ENCODE assay signal across 8 cellular contexts in genomic region chr11:113773416-113774173, GRCh38. TPM values are rescaled to one million over a fixed set of nuclear protein-coding genes. Genes with fewer than 3 reads are reported as not detected.
A peak's percentile ranks its signal among the peaks of the same experiment; 100 is the strongest.
DNase-seq lines count a peak whose midpoint lies in the region; ATAC-seq and TF ChIP-seq lines count a peak whose summit lies in the region.

ZW10 (minus strand) TSS chr11:113773692; CDS start chr11:113773666, 26 bp downstream.

- H3K27me3 ChIP-seq in lung (ENCODE audit: control insufficient read depth, insufficient read depth) = no peaks in the 10 kb centered on the region

- TF ChIP-seq CTCF in GM20000 (IDR thresholded peaks at IDR 0.05; ENCODE audit: extremely low read depth, missing control alignments) (peak; percentile 54), lung (IDR thresholded peaks at IDR 0.05; ENCODE audit: control extremely low read depth, extremely low read depth) (peak; percentile 53)

- ATAC-seq in lung (ENCODE audit: insufficient read depth, low FRiP score) = peak; percentile 99

- H3K27ac ChIP-seq in lung (ENCODE audit: low read depth in 1 of 2, low read length in 1 of 2) = peak within 1 kb of the TSS; percentile 67 to 85

- peaks cover 4 to 5% of the 10 kb centered on the region in 2 donors for H3K36me3 ChIP-seq in lung (ENCODE audit: control insufficient read depth in 2 of 2, insufficient read depth in 2 of 2, low read length in 2 of 2)

- no peaks in the 10 kb centered on the region for H3K9me3 ChIP-seq in lung (ENCODE audit: control insufficient read depth in 2 of 2, insufficient read depth in 1 of 2, low read length in 1 of 2)

- peaks cover 2 to 4% of the 10 kb centered on the region in 2 donors for H3K4me1 ChIP-seq in lung (ENCODE audit: control insufficient read depth in 2 of 2, insufficient read depth in 2 of 2, low read length in 2 of 2)

- WGBS in lung, 2 donors = 0 to 1% methylated on average over 46 of the region's 46 CpGs

- DNase-seq in COR-L47 (lab: John Stamatoyannopoulos, UW) (peak; percentile 94), GM20000 (ENCODE audit: low spot score) (peak; percentile 88), HT-29 (ENCODE audit: low spot score) (peak; percentile 99), lung (ENCODE audit: low spot score) (peak; percentile 97)
- DNase-seq in NK-92 treated with Interleukin-12 subunit alpha and Interleukin-12 subunit beta, amount 100 ng/mL, for 24 hours (lab: John Stamatoyannopoulos, UW) = peak; percentile 88
- peak; percentile 94 for DNase-seq in activated CD8-positive, alpha-beta memory T cell treated with anti-CD3 and anti-CD28 coated beads for 24 hours
- DNase-seq in effector CD8-positive, alpha-beta T cell (lab: John Stamatoyannopoulos, UW) = peak; percentile 87
- DNase-seq in stimulated activated CD4-positive, alpha-beta T cell treated with anti-CD3 and anti-CD28 coated beads, TNF-alpha, amount 100 ng/mL, for 4 hours (ENCODE audit: low read depth in 3 of 3) = peak; percentile 84 to 87 (median 85)

- H3K4me3 ChIP-seq in lung = peak within 1 kb of the TSS; percentile 65

RNA-seq across cellular contexts. Expression of gene ZW10, which starts in this region (rescaled TPM):
- total RNA-seq in HT-29 (2014; rRNA removed; shearing (Covaris generic)) = 12.3 and 13.4 TPM in 2 replicates
- total RNA-seq in lung = 10 to 100 TPM; 10.7 to 18.5 TPM
- 1 to 10 TPM; 3.2 to 8.7 TPM for polyA plus RNA-seq in lung

Comparison
In these comparisons a context has a peak if more than half of its experiments do, and no peak if none do; other contexts are left out.
1. Peak in every context shown above with its lines: DNase-seq, ATAC-seq, H3K4me3 ChIP-seq and H3K27ac ChIP-seq.